1 cellular context compared by ENCODE assay signal in genomic region chr6:21001736-21002135, GRCh38.
TF ChIP-seq lines count a peak whose summit lies in the region.

No MANE protein-coding gene starts in this region.

TF ChIP-seq in SK-N-SH, 30 proteins besides CTCF, POLR2A, EP300 and RAD21 (continued from another document):
- no peak for TF ChIP-seq TAF1 (IDR thresholded peaks at IDR 0.05; ENCODE audit: borderline replicate concordance, low read depth, low read length)
- TF ChIP-seq GATA2 (CRISPR knock-in tag; IDR thresholded peaks at IDR 0.05) = no peak
